In the genomic region with DNA sequence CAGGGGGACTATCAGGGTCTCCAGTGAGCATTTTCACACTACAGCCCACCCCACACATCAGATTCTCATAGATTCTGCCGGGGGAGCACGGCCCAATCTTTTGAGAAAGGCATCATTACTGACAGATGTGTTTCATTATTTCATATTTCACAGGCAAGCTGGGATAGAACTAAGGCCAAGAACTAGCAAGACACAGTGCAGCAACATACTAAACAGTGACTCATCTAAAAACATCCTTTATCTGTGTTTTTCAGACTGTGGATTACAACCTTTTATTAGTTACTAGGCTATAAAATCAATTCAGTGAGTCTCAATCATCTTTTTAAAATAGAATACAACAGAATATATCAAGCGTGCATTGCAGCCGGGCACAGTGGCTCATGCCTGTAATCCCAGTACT, we compare ENCODE assay signal across 1 cellular context.
TF ChIP-seq lines count a peak whose summit lies in the region.

No MANE protein-coding gene starts in this region.

TF ChIP-seq in GM23338, 12 proteins besides CTCF, POLR2A, EP300 and RAD21 (continued from another document):
- TF ChIP-seq, protein P1, sequence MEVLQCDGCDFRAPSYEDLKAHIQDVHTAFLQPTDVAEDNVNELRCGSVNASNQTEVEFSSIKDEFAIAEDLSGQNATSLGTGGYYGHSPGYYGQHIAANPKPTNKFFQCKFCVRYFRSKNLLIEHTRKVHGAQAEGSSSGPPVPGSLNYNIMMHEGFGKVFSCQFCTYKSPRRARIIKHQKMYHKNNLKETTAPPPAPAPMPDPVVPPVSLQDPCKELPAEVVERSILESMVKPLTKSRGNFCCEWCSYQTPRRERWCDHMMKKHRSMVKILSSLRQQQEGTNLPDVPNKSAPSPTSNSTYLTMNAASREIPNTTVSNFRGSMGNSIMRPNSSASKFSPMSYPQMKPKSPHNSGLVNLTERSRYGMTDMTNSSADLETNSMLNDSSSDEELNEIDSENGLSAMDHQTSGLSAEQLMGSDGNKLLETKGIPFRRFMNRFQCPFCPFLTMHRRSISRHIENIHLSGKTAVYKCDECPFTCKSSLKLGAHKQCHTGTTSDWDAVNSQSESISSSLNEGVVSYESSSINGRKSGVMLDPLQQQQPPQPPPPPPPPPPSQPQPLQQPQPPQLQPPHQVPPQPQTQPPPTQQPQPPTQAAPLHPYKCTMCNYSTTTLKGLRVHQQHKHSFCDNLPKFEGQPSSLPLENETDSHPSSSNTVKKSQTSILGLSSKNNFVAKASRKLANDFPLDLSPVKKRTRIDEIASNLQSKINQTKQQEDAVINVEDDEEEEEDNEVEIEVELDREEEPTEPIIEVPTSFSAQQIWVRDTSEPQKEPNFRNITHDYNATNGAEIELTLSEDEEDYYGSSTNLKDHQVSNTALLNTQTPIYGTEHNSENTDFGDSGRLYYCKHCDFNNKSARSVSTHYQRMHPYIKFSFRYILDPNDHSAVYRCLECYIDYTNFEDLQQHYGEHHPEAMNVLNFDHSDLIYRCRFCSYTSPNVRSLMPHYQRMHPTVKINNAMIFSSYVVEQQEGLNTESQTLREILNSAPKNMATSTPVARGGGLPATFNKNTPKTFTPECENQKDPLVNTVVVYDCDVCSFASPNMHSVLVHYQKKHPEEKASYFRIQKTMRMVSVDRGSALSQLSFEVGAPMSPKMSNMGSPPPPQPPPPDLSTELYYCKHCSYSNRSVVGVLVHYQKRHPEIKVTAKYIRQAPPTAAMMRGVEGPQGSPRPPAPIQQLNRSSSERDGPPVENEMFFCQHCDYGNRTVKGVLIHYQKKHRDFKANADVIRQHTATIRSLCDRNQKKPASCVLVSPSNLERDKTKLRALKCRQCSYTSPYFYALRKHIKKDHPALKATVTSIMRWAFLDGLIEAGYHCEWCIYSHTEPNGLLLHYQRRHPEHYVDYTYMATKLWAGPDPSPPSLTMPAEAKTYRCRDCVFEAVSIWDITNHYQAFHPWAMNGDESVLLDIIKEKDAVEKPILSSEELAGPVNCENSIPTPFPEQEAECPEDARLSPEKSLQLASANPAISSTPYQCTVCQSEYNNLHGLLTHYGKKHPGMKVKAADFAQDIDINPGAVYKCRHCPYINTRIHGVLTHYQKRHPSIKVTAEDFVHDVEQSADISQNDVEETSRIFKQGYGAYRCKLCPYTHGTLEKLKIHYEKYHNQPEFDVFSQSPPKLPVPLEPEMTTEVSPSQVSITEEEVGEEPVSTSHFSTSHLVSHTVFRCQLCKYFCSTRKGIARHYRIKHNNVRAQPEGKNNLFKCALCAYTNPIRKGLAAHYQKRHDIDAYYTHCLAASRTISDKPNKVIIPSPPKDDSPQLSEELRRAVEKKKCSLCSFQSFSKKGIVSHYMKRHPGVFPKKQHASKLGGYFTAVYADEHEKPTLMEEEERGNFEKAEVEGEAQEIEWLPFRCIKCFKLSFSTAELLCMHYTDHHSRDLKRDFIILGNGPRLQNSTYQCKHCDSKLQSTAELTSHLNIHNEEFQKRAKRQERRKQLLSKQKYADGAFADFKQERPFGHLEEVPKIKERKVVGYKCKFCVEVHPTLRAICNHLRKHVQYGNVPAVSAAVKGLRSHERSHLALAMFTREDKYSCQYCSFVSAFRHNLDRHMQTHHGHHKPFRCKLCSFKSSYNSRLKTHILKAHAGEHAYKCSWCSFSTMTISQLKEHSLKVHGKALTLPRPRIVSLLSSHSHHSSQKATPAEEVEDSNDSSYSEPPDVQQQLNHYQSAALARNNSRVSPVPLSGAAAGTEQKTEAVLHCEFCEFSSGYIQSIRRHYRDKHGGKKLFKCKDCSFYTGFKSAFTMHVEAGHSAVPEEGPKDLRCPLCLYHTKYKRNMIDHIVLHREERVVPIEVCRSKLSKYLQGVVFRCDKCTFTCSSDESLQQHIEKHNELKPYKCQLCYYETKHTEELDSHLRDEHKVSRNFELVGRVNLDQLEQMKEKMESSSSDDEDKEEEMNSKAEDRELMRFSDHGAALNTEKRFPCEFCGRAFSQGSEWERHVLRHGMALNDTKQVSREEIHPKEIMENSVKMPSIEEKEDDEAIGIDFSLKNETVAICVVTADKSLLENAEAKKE (CRISPR knock-in tag; IDR thresholded peaks at IDR 0.05): no peak
- TF ChIP-seq ZNF114 (CRISPR knock-in tag; IDR thresholded peaks at IDR 0.05) (no peak), JUNB (IDR thresholded peaks at IDR 0.05; ENCODE audit: unreplicated experiment) (no peak), CREB1 (CRISPR knock-in tag; IDR thresholded peaks at IDR 0.05; ENCODE audit: low read depth) (no peak), POLR2AphosphoS5 (IDR thresholded peaks at IDR 0.05; ENCODE audit: low read depth) (no peak), STAT1 (IDR thresholded peaks at IDR 0.05; ENCODE audit: unreplicated experiment) (no peak), EZH2 (IDR thresholded peaks at IDR 0.05; ENCODE audit: low read depth, unreplicated experiment) (no peak)
- TF ChIP-seq, protein P2, sequence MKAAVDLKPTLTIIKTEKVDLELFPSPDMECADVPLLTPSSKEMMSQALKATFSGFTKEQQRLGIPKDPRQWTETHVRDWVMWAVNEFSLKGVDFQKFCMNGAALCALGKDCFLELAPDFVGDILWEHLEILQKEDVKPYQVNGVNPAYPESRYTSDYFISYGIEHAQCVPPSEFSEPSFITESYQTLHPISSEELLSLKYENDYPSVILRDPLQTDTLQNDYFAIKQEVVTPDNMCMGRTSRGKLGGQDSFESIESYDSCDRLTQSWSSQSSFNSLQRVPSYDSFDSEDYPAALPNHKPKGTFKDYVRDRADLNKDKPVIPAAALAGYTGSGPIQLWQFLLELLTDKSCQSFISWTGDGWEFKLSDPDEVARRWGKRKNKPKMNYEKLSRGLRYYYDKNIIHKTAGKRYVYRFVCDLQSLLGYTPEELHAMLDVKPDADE (IDR thresholded peaks at IDR 0.05): no peak
TF ChIP-seq in GM23338: peak in this region for 0.
